ENCODE assay signal across 22 cellular contexts in genomic region chr13:41552031-41552430, GRCh38.
"Had no signal": no experiment of that assay in that cellular context is flagged by ENCODE, and none has a peak within 500 bp of the region (broad histone marks: within the 10 kb centered on the region; RNA-seq: fewer than 3 reads in every experiment).

No MANE protein-coding gene starts in this region.

- H3K27me3 ChIP-seq: breast epithelium, gastrocnemius medialis, left lung, testis, upper lobe of left lung had no signal

- H3K4me1 ChIP-seq: breast epithelium, gastrocnemius medialis, left lung had no signal

- ATAC-seq: esophagus mucosa; gastrocnemius medialis; left lung; right cardiac atrium; stimulated activated naive CD8-positive, alpha-beta T cell treated with anti-CD3 and anti-CD28 coated beads, Interleukin-15, amount 100 ng/mL, for 72 hours had no signal

- H3K4me3 ChIP-seq: breast epithelium, gastrocnemius medialis, left lung, prostate gland, testis, upper lobe of left lung had no signal

- DNase-seq: activated CD4-positive, alpha-beta T cell treated with anti-CD3 and anti-CD28 coated beads, Interleukin-2, amount 50 U/mL, for 1 hour; activated CD4-positive, CD25-positive, alpha-beta regulatory T cell treated with anti-CD3 and anti-CD28 coated beads, Interleukin-2, amount 50 U/mL, for 72 hours; activated gamma-delta T cell; effector CD8-positive, alpha-beta T cell; gastrocnemius medialis; left lung; mammary epithelial cell; naive B cell; right cardiac atrium; small intestine; stimulated activated CD4-positive, alpha-beta T cell treated with anti-CD3 and anti-CD28 coated beads, Interleukin-15, amount 100 ng/mL, for 24 hours; stimulated activated CD4-positive, alpha-beta T cell treated with anti-CD3 and anti-CD28 coated beads, Interleukin-2, amount 100 ng/mL, for 48 hours; stimulated activated naive CD8-positive, alpha-beta T cell treated with anti-CD3 and anti-CD28 coated beads, Interleukin-15, amount 100 ng/mL, for 72 hours; T-helper 2 cell; testis; upper lobe of left lung had no signal

- FAIRE-seq: astrocyte, keratinocyte, small intestine had no signal

- H3K9me3 ChIP-seq: breast epithelium, gastrocnemius medialis, left lung, prostate gland, testis, upper lobe of left lung had no signal

- H3K27ac ChIP-seq: breast epithelium, gastrocnemius medialis, left lung, prostate gland, testis, upper lobe of left lung, VCaP had no signal

- H3K36me3 ChIP-seq: breast epithelium, gastrocnemius medialis, left lung, prostate gland, upper lobe of left lung had no signal
